Comparison of ENCODE assay signal across 16 cellular contexts in the genomic region with DNA sequence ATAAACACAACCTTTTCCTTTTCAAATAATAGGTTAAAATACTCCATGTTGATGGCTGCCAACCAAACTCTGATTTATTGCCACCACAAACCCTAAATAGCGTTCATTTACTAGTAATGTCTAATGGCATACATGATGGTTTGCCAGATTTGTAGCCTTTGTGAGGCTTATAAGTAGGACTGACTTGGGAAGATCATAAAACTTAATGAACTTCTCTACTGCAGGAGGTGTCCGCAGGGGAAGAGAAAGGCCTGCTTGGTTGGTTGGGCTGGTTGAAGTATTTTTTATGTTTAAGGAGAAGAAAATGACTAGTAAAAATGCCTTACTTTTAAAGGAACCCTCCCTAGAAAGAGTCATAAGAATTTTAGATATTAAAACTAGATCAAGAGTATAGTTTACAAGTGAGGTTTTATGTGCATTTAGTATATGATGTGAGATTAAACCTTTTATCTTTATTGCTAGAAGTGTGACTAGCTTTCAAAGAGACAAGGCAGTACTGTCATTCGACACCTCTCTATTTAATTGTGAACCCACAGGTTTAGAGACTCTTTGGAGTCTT. TPM values are rescaled to one million over a fixed set of nuclear protein-coding genes. Genes with fewer than 3 reads are reported as not detected.
DNase-seq lines count a peak whose midpoint lies in the region; ATAC-seq, FAIRE-seq and TF ChIP-seq lines count a peak whose summit lies in the region.
"Had no signal": no experiment of that assay in that cellular context is flagged by ENCODE, and none has a peak within 500 bp of the region (broad histone marks: within the 10 kb centered on the region; RNA-seq: fewer than 3 reads in every experiment).

No MANE protein-coding gene starts in this region.

- POLR2A ChIA-PET in WTC11 (lab: Charles Lee) = no interaction called here

- H3K4me3 ChIP-seq in mesenchymal stem cell (ENCODE audit: insufficient read depth in 1 of 2, low read depth in 1 of 2, low read length in 2 of 2) (peak overlapping the region in 1 of 2 experiments; percentile 16), testis (no peak overlapping the region)
- H3K4me3 ChIP-seq: SJCRH30 had no signal

- peaks cover 0 to 26% of the 10 kb centered on the region in 2 experiments for H3K36me3 ChIP-seq in mesenchymal stem cell (ENCODE audit: control insufficient read depth in 1 of 2, insufficient read depth in 2 of 2, low read depth in 1 of 2, low read length in 2 of 2)
- no peaks in the 10 kb centered on the region for H3K36me3 ChIP-seq in testis (ENCODE audit: low read depth, missing control alignments)
- H3K36me3 ChIP-seq: pancreas had no signal

- peak; percentile 91 for FAIRE-seq in H54 (lab: Jason Lieb, UNC)
- FAIRE-seq: HepG2 had no signal

- H2AFZ ChIP-seq in mesenchymal stem cell (ENCODE audit: low read depth, low read length) = no peak overlapping the region

- H4K91ac ChIP-seq in mesenchymal stem cell (ENCODE audit: low read length) = no peak overlapping the region

- H3K4me1 Mint-ChIP-seq in WTC11 = peaks cover 81% of the 10 kb centered on the region

- H3K4me3 Mint-ChIP-seq in WTC11 = peak overlapping the region; percentile 32
- H3K4me3 Mint-ChIP-seq: CD14-positive monocyte had no signal

- H3K14ac ChIP-seq in mesenchymal stem cell (ENCODE audit: low read length in 2 of 2) = no peak overlapping the region

- ATAC-seq in WTC11 (no peak), esophagus mucosa (no peak)
- ATAC-seq: HepG2, pancreas had no signal

- H4K8ac ChIP-seq in mesenchymal stem cell (ENCODE audit: low read length) = no peak overlapping the region

- H3K4me1 ChIP-seq in mesenchymal stem cell (ENCODE audit: control insufficient read depth, insufficient read depth, low read depth, low read length) (peaks cover 1% of the 10 kb centered on the region), testis (peaks cover 8% of the 10 kb centered on the region)
- H3K4me1 ChIP-seq: pancreas had no signal

- H3K4ac ChIP-seq in mesenchymal stem cell (ENCODE audit: low read depth in 1 of 2, low read length in 2 of 2) = no peak overlapping the region

- no peaks in the 10 kb centered on the region for H3K9me3 Mint-ChIP-seq in WTC11
- H3K9me3 Mint-ChIP-seq: CD14-positive monocyte had no signal

- peaks cover 13% of the 10 kb centered on the region for H3K79me1 ChIP-seq in mesenchymal stem cell (replicated peaks; ENCODE audit: low read length, poor library complexity, severe bottlenecking)

- H2BK120ac ChIP-seq in mesenchymal stem cell (ENCODE audit: low read depth, low read length) = no peak overlapping the region

- H3K23ac ChIP-seq in mesenchymal stem cell (ENCODE audit: low read length in 2 of 2) = no peak overlapping the region

- no peak for TF ChIP-seq POLR2A in H54 (IDR thresholded peaks at IDR 0.05; ENCODE audit: low read depth, low read length)
- TF ChIP-seq POLR2A in testis (IDR thresholded peaks at IDR 0.05) = no peak

- no peak overlapping the region for H3K4me2 ChIP-seq in mesenchymal stem cell (ENCODE audit: low read length, poor library complexity, severe bottlenecking)

- no peak overlapping the region for H2AK5ac ChIP-seq in mesenchymal stem cell (ENCODE audit: low read length, severe bottlenecking)

- no peak overlapping the region for H2BK15ac ChIP-seq in mesenchymal stem cell (ENCODE audit: low read depth, poor library complexity, severe bottlenecking)

- WGBS in mesenchymal stem cell = 52% methylated on average over 2 of the region's 3 CpGs
- 78 to 90% methylated on average over 3 of the region's 3 CpGs for WGBS in testis, 2 donors

- no peak overlapping the region for H3K18ac ChIP-seq in mesenchymal stem cell (ENCODE audit: low read depth in 1 of 2, low read length in 2 of 2)

- H3K27ac ChIP-seq in mesenchymal stem cell (ENCODE audit: low read length, poor library complexity, severe bottlenecking) (no peak overlapping the region), testis (no peak overlapping the region)
- H3K27ac ChIP-seq: SJCRH30 had no signal

- intact Hi-C loops in testis (cut with DNase I; ENCODE audit: low total_unique reads) = no loop called here

- H2BK12ac ChIP-seq in mesenchymal stem cell (ENCODE audit: low read length in 2 of 2) = no peak overlapping the region

- CTCF ChIA-PET in WTC11 (lab: Charles Lee) = no interaction called here

- TF ChIP-seq CTCF in WTC11 (IDR thresholded peaks at IDR 0.05) = no peak
- no peak for TF ChIP-seq CTCF in testis (IDR thresholded peaks at IDR 0.05)

- DNase-seq in DMS153 treated with DMSO at 0.1 percent for 48 hours (lab: John Stamatoyannopoulos, UW; ENCODE audit: unreplicated experiment) (peak; percentile 65), H54 (ENCODE audit: insufficient read length, low spot score) (no peak), WTC11 (ENCODE audit: low spot score) (no peak), mesenchymal stem cell (no peak), testis (no peak), amniotic stem cell (lab: John Stamatoyannopoulos, UW) (no peak)
- DNase-seq in stimulated activated CD4-positive, alpha-beta T cell treated with anti-CD3 and anti-CD28 coated beads, Interleukin-4, amount 100 ng/mL, for 24 hours = no peak
- DNase-seq: activated CD4-positive, CD25-positive, alpha-beta regulatory T cell treated with anti-CD3 and anti-CD28 coated beads, Interleukin-2, amount 50 U/mL, for 72 hours; NCI-H226; pancreas; stimulated activated CD4-positive, alpha-beta T cell treated with anti-CD3 and anti-CD28 coated beads, Interleukin-2, amount 100 ng/mL, for 24 hours; stimulated activated naive CD4-positive, alpha-beta T cell treated with Interleukin-2 at 50 U/mL for 16 hours had no signal

- H3K27ac Mint-ChIP-seq in WTC11 = peak overlapping the region; percentile 26
- H3K27ac Mint-ChIP-seq: CD14-positive monocyte had no signal

- H2BK5ac ChIP-seq in mesenchymal stem cell (ENCODE audit: low read depth, low read length, poor library complexity, severe bottlenecking) = no peak overlapping the region

- H3K9me3 ChIP-seq in mesenchymal stem cell (ENCODE audit: control insufficient read depth, low read length) = no peaks in the 10 kb centered on the region
- no peaks in the 10 kb centered on the region for H3K9me3 ChIP-seq in testis
- H3K9me3 ChIP-seq: pancreas, SJCRH30 had no signal

- peaks cover 8% of the 10 kb centered on the region for H3K36me3 Mint-ChIP-seq in WTC11

- H3K27me3 ChIP-seq in mesenchymal stem cell (ENCODE audit: control insufficient read depth in 1 of 2, insufficient read depth in 1 of 2, low read length in 2 of 2) (no peaks in the 10 kb centered on the region), testis (no peaks in the 10 kb centered on the region)
- H3K27me3 ChIP-seq: pancreas, SJCRH30 had no signal

- H3K27me3 Mint-ChIP-seq in WTC11 (ENCODE audit: low read depth) = no peaks in the 10 kb centered on the region

- peak overlapping the region; percentile 90 for H3K9ac ChIP-seq in mesenchymal stem cell (ENCODE audit: low read length)

TF ChIP-seq in WTC11, 78 proteins besides CTCF, POLR2A, EP300 and RAD21:
- TF ChIP-seq, protein P1, sequence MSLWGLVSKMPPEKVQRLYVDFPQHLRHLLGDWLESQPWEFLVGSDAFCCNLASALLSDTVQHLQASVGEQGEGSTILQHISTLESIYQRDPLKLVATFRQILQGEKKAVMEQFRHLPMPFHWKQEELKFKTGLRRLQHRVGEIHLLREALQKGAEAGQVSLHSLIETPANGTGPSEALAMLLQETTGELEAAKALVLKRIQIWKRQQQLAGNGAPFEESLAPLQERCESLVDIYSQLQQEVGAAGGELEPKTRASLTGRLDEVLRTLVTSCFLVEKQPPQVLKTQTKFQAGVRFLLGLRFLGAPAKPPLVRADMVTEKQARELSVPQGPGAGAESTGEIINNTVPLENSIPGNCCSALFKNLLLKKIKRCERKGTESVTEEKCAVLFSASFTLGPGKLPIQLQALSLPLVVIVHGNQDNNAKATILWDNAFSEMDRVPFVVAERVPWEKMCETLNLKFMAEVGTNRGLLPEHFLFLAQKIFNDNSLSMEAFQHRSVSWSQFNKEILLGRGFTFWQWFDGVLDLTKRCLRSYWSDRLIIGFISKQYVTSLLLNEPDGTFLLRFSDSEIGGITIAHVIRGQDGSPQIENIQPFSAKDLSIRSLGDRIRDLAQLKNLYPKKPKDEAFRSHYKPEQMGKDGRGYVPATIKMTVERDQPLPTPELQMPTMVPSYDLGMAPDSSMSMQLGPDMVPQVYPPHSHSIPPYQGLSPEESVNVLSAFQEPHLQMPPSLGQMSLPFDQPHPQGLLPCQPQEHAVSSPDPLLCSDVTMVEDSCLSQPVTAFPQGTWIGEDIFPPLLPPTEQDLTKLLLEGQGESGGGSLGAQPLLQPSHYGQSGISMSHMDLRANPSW (CRISPR knock-in tag; conservative IDR thresholded peaks at IDR 0.05; ENCODE audit: low read depth) = no peak
- TF ChIP-seq MAX (CRISPR knock-in tag; IDR thresholded peaks at IDR 0.05) (no peak), NFE2L1 (CRISPR knock-in tag; IDR thresholded peaks at IDR 0.05) (no peak), PRRX2 (CRISPR knock-in tag; IDR thresholded peaks at IDR 0.05) (no peak)

RNA-seq across cellular contexts. Expression of gene PBX3, which starts 5.0 kb away (rescaled TPM):
- total RNA-seq in WTC11 (2021) (48.5 to 58.3 TPM (median 53.3 TPM) in 3 replicates), testis (10 to 100 TPM; 48.0 to 56.1 TPM), esophagus mucosa (13.8 TPM)
- 34.6 TPM for polyA plus RNA-seq in mesenchymal stem cell (2013, experiment 1 of 2)
- polyA plus RNA-seq in mesenchymal stem cell (2013, experiment 2 of 2) = 36.1 TPM
- 21.0 TPM for polyA plus RNA-seq in testis (ENCODE audit: insufficient read depth, low read depth, low replicate concordance)

RNA-seq across cellular contexts. Expression of gene MAPKAP1, which starts 45.1 kb away (rescaled TPM):
- total RNA-seq in WTC11 (2021) = 102 to 115 TPM (median 111 TPM) in 3 replicates
- polyA plus RNA-seq in mesenchymal stem cell (2013, experiment 1 of 2) = 73.7 TPM
- polyA plus RNA-seq in mesenchymal stem cell (2013, experiment 2 of 2) = 78.3 TPM
- 100 to 1,000 TPM; 112 to 115 TPM for total RNA-seq in testis
- 135 TPM for polyA plus RNA-seq in testis (ENCODE audit: insufficient read depth, low read depth, low replicate concordance)
- 57.1 TPM for total RNA-seq in esophagus mucosa
